ENCODE assay signal across 1 cellular context in genomic region chr9:127913682-127914081, GRCh38.
TF ChIP-seq lines count a peak whose summit lies in the region.

No MANE protein-coding gene starts in this region.

TF ChIP-seq in SK-N-SH, 30 proteins besides CTCF, POLR2A, EP300 and RAD21:
- TF ChIP-seq USF2 (IDR thresholded peaks at IDR 0.05; ENCODE audit: borderline replicate concordance, low read depth, low read length) = no peak
- no peak for TF ChIP-seq TCF12 (IDR thresholded peaks at IDR 0.05)
- TF ChIP-seq USF1 (IDR thresholded peaks at IDR 0.05; ENCODE audit: borderline replicate concordance, low read depth) = no peak
- no peak for TF ChIP-seq FOSL2 (IDR thresholded peaks at IDR 0.05; ENCODE audit: borderline replicate concordance, low read depth)
- no peak for TF ChIP-seq NRF1 (IDR thresholded peaks at IDR 0.05; ENCODE audit: low read depth, low read length)
- no peak for TF ChIP-seq GATA2 (CRISPR knock-in tag; IDR thresholded peaks at IDR 0.05)
- TF ChIP-seq RCOR1 (IDR thresholded peaks at IDR 0.05; ENCODE audit: low read length) = no peak
- TF ChIP-seq RFX5 (IDR thresholded peaks at IDR 0.05; ENCODE audit: low read length) = no peak
- no peak for TF ChIP-seq EZH2phosphoT487 (IDR thresholded peaks at IDR 0.05; ENCODE audit: borderline replicate concordance, low read depth)
- no peak for TF ChIP-seq FOXJ3 (CRISPR knock-in tag; IDR thresholded peaks at IDR 0.05)
- no peak for TF ChIP-seq JUND (IDR thresholded peaks at IDR 0.05)
- no peak for TF ChIP-seq TEAD4 (IDR thresholded peaks at IDR 0.05; ENCODE audit: borderline replicate concordance, insufficient read depth)
- no peak for TF ChIP-seq IRF3 (IDR thresholded peaks at IDR 0.05; ENCODE audit: low read depth, low read length)
